ENCODE assay signal across 8 cellular contexts in the genomic region with DNA sequence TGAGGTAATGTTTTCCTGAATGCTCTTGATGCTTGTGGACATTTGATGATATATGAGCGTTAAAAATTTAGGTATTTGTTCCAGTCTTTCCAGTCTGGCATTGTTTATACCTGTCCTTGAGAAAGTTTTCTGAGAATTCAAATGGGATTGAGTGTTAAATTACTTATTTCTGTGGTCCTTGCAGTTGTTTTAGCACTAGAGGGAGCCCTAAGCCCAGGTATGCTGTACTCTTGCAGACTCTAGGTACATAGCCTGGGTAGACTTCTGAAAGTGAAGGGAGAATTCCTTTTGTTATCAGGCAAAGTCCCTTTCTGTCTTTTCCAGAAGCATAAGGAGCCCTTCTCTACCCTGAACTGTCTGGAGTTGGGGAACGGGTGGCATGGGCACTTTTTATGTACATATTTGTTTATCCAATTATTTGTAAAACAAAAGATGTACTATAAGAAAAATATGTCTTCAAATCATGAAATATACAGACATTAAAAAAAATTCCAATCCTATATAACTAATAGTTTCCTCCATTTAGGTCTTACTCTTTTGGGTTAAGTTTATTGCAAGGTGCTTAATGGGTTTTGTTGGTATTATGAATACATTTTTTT.
A peak's percentile ranks its signal among the peaks of the same experiment; 100 is the strongest.
DNase-seq lines count a peak whose midpoint lies in the region; ATAC-seq, FAIRE-seq and TF ChIP-seq lines count a peak whose summit lies in the region.

No MANE protein-coding gene starts in this region.

- ATAC-seq in GM18870 (IDR thresholded peaks at IDR 0.05; ENCODE audit: unreplicated experiment) (peak; percentile 92), HG03108 (IDR thresholded peaks at IDR 0.05; ENCODE audit: unreplicated experiment) (peak; percentile 72), upper lobe of right lung (peak; percentile 81)

- H3K27me3 ChIP-seq in ascending aorta (no peaks in the 10 kb centered on the region), upper lobe of right lung (no peaks in the 10 kb centered on the region)

- no peaks in the 10 kb centered on the region for H3K36me3 ChIP-seq in ascending aorta
- no peaks in the 10 kb centered on the region for H3K36me3 ChIP-seq in upper lobe of right lung

- peak; percentile 30 for DNase-seq in D341Med (ENCODE audit: low spot score)
- peak; percentile 18 for DNase-seq in NCI-H2196 (lab: John Stamatoyannopoulos, UW; ENCODE audit: unreplicated experiment)
- DNase-seq in ascending aorta (ENCODE audit: low spot score in 2 of 2), result no peak
- DNase-seq in upper lobe of right lung, result no peak
- DNase-seq in activated gamma-delta T cell treated with Interleukin-2 at 50 U/mL for 16 hours, result no peak

- no peak overlapping the region for H3K27ac ChIP-seq in ascending aorta
- no peak overlapping the region for H3K27ac ChIP-seq in upper lobe of right lung

- intact Hi-C loops in ascending aorta (cut with DNase I), result loop anchor here (2.0 to 10.0 kb wide), 2 partner anchors 940 to 1032 kb away; no protein-coding TSS in a partner anchor
- intact Hi-C loops in upper lobe of right lung (cut with DNase I), result no loop called here

- FAIRE-seq in islet of Langerhans (lab: Jason Lieb, UNC), result peak; percentile 80

- peaks cover 0 to 5% of the 10 kb centered on the region in 2 donors for H3K9me3 ChIP-seq in ascending aorta
- H3K9me3 ChIP-seq in upper lobe of right lung, result no peaks in the 10 kb centered on the region

- H3K4me1 ChIP-seq in ascending aorta (no peaks in the 10 kb centered on the region), upper lobe of right lung (no peaks in the 10 kb centered on the region)

- TF ChIP-seq CTCF in ascending aorta (IDR thresholded peaks at IDR 0.05) (peak; percentile 29 to 64 (median 47)), upper lobe of right lung (IDR thresholded peaks at IDR 0.05) (peak; percentile 60)

- H3K4me3 ChIP-seq in ascending aorta (no peak overlapping the region), upper lobe of right lung (no peak overlapping the region)

Comparison
In these comparisons a context has a peak if more than half of its experiments do, and no peak if none do; other contexts are left out.
1. DNase-seq: peak in D341Med (single experiment) and NCI-H2196 (single experiment); none in ascending aorta (0 of 2), upper lobe of right lung (single experiment) and activated gamma-delta T cell treated with Interleukin-2 at 50 U/mL for 16 hours (single experiment).
2. Peak in every context shown above with its lines, with median percentiles within 50 percentile points of each other: ATAC-seq.